In the genomic region with DNA sequence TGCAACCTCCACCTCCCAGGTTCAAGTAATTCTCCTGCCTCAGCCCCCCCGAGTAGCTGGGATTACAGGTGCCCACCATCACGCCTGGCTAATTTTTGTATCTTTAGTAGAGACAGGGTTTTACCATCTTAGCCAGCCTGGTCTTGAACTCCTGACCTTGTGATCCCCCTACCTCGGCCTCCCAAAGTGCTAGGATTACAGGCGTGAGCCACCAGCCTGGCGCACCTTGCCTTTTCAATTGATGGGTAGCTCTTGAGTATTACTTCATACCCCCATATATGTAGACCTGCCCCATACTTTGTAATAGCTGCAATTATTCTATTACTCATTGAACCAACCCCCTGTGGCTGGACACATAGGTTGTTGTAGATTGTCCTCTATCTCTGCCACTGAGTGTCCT, we compare ENCODE assay signal across 17 cellular contexts.
DNase-seq lines count a peak whose midpoint lies in the region; ATAC-seq and TF ChIP-seq lines count a peak whose summit lies in the region.
"Had no signal": no experiment of that assay in that cellular context is flagged by ENCODE, and none has a peak within 500 bp of the region (broad histone marks: within the 10 kb centered on the region; RNA-seq: fewer than 3 reads in every experiment).

No MANE protein-coding gene starts in this region.

- no peak for TF ChIP-seq CTCF in RWPE2 (IDR thresholded peaks at IDR 0.05; ENCODE audit: poor library complexity, severe bottlenecking)

- H3K4me3 ChIP-seq in RWPE2 (ENCODE audit: severe bottlenecking) = no peak overlapping the region
- H3K4me3 ChIP-seq: K562 had no signal

- H3K36me3 ChIP-seq in RWPE2 (ENCODE audit: low read depth) = peaks cover 7% of the 10 kb centered on the region

- ATAC-seq in RWPE2 (ENCODE audit: low read depth) (no peak), left lobe of liver (no peak), sciatic nerve (no peak), GM19395 (IDR thresholded peaks at IDR 0.05; ENCODE audit: unreplicated experiment) (no peak), HG03565 (IDR thresholded peaks at IDR 0.05; ENCODE audit: unreplicated experiment) (no peak)
- ATAC-seq: HCT116, K562 had no signal

- H3K9me3 ChIP-seq in RWPE2 (ENCODE audit: severe bottlenecking) = no peaks in the 10 kb centered on the region

- H3K27ac ChIP-seq in RWPE2 (ENCODE audit: poor library complexity, severe bottlenecking) = no peak overlapping the region

- H3K27me3 ChIP-seq in RWPE2 (ENCODE audit: insufficient read depth, poor library complexity, severe bottlenecking) = no peaks in the 10 kb centered on the region

- intact Hi-C loops in sciatic nerve (cut with DNase I) = no loop called here

- no peaks in the 10 kb centered on the region for H3K4me1 ChIP-seq in RWPE2 (ENCODE audit: insufficient read depth, poor library complexity, severe bottlenecking)

- peak; percentile 0 for DNase-seq in ELF-1 (ENCODE audit: low read depth, low spot score)
- DNase-seq in RWPE2 (ENCODE audit: low spot score) = peak; percentile 26
- peak; percentile 18 for DNase-seq in left lobe of liver (ENCODE audit: low spot score)
- DNase-seq in sciatic nerve (ENCODE audit: low spot score) = peak; percentile 9
- no peak for DNase-seq in LoVo (ENCODE audit: low spot score)
- DNase-seq: ACHN; EL; NCI-H1436; NCI-H2029 treated with DMSO at 0.1 percent for 48 hours; NCI-H2171 treated with DMSO at 0.1 percent for 48 hours; NCI-H446 treated with DMSO at 0.1 percent for 48 hours; NK-92 treated with Interleukin-12 subunit alpha and Interleukin-12 subunit beta, amount 100 ng/mL, for 24 hours; SHP77 treated with DMSO at 0.1 percent for 48 hours had no signal
